ENCODE assay signal across 9 cellular contexts in the genomic region with DNA sequence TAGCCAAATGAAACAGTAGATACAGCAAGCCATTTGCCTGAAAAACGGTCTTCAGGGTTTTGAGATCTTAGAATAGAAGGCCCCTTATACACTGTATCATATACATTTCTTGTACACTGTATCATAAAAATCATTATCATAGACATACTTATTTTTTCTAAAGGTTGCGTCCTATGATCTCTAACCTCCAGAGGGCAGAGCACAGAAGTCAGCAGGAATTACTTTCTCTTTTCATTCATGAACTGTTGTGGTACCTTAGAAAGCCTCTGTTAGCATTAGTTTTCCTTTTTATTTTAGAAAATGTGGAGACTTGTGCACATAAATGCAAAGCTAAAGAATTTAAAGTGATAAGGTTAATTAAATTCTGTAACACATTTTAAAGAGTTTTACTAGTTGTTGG.
DNase-seq lines count a peak whose midpoint lies in the region; ATAC-seq and TF ChIP-seq lines count a peak whose summit lies in the region.
"Had no signal": no experiment of that assay in that cellular context is flagged by ENCODE, and none has a peak within 500 bp of the region (broad histone marks: within the 10 kb centered on the region; RNA-seq: fewer than 3 reads in every experiment).

No MANE protein-coding gene starts in this region.

- peak overlapping the region; percentile 40; the same call in 1 of the 2 replicates for H3K4me3 ChIP-seq in ACC112 (ENCODE audit: low read depth, low read length)
- peak overlapping the region in 1 of 4 donors; percentile 6 for H3K4me3 ChIP-seq in adrenal gland
- H3K4me3 ChIP-seq in coronary artery = no peak overlapping the region

- H3K4me1 ChIP-seq in ACC112 (ENCODE audit: control insufficient read depth, insufficient read depth, low read length, unreplicated experiment) (peaks cover 16% of the 10 kb centered on the region), adrenal gland (replicated peaks in 1 of 2) (peaks cover 4 to 6% of the 10 kb centered on the region in 2 donors)

- H3K27ac ChIP-seq in ACC112 (ENCODE audit: low read depth, low read length) = no peak overlapping the region
- no peak overlapping the region for H3K27ac ChIP-seq in adrenal gland
- H3K27ac ChIP-seq in coronary artery = no peak overlapping the region

- no peaks in the 10 kb centered on the region; the same call in 1 of the 2 replicates for H3K36me3 ChIP-seq in ACC112 (ENCODE audit: insufficient read depth, low read length)
- no peaks in the 10 kb centered on the region for H3K36me3 ChIP-seq in adrenal gland (replicated peaks in 1 of 2)

- intact Hi-C loops in adrenal gland (cut with DNase I) = no loop called here

- H3K79me2 ChIP-seq in ACC112 (ENCODE audit: control insufficient read depth, insufficient read depth, low read length, unreplicated experiment) = no peaks in the 10 kb centered on the region

- H3K9me3 ChIP-seq in adrenal gland (replicated peaks in 1 of 3) = no peaks in the 10 kb centered on the region

- no peak for TF ChIP-seq POLR2A in adrenal gland (IDR thresholded peaks at IDR 0.05)

- H3K27me3 ChIP-seq in ACC112 (ENCODE audit: insufficient read depth, low read length) (no peaks in the 10 kb centered on the region), adrenal gland (no peaks in the 10 kb centered on the region)

- WGBS in adrenal gland, 4 donors = 60 to 71% (median 66%) methylated on average over 2 of the region's 2 CpGs

- DNase-seq in adrenal gland (no peak), coronary artery (ENCODE audit: low spot score) (no peak), DMS153 (lab: John Stamatoyannopoulos, UW) (no peak), cortex of kidney (lab: John Stamatoyannopoulos, UW) (no peak)
- no peak for DNase-seq in activated CD4-positive, alpha-beta T cell treated with anti-CD3 and anti-CD28 coated beads, Interleukin-2, amount 50 U/mL, for 4 hours
- DNase-seq: GDM1 had no signal

- H2AFZ ChIP-seq in ACC112 (ENCODE audit: low read length, unreplicated experiment) = peak overlapping the region; percentile 35

- peak; percentile 81 for ATAC-seq in GM18870 (IDR thresholded peaks at IDR 0.05; ENCODE audit: unreplicated experiment)
- ATAC-seq in HG03159 (IDR thresholded peaks at IDR 0.05; ENCODE audit: unreplicated experiment) = peak; percentile 90

- TF ChIP-seq CTCF in adrenal gland (IDR thresholded peaks at IDR 0.05) (peak in 4 of 6 experiments; percentile 9 to 28 (median 18)), coronary artery (IDR thresholded peaks at IDR 0.05) (no peak)
